ENCODE assay signal across 10 cellular contexts in the genomic region with DNA sequence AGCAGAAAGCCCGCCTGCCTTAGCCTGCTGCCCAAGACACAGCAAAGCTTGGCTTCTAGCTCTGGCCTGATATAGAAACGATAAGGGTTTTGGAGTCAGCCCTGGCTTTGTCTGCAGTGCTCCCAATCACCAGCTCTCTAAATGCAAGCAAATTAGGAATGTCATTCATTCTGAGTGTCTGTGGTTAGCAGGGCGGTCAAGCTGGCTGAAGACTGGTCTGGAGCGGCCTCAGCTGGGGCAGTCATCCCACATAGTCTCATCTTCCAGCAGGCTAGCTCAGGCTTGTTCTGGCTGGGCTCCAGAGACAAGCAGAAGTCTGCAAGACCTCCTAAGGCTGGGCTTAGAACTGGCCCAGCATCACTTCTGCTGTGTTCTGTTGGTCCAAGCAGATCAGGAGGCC. TPM values are rescaled to one million over a fixed set of nuclear protein-coding genes. Genes with fewer than 3 reads are reported as not detected.
DNase-seq lines count a peak whose midpoint lies in the region; ATAC-seq and TF ChIP-seq lines count a peak whose summit lies in the region.
"Had no signal": no experiment of that assay in that cellular context is flagged by ENCODE, and none has a peak within 500 bp of the region (broad histone marks: within the 10 kb centered on the region; RNA-seq: fewer than 3 reads in every experiment).

No MANE protein-coding gene starts in this region.

- ATAC-seq in PC-3 (no peak), left lobe of liver (no peak), body of pancreas (no peak), GM21737 (IDR thresholded peaks at IDR 0.05; ENCODE audit: unreplicated experiment) (no peak)
- ATAC-seq: stimulated activated naive B cell treated with anti-CD40 and anti-IgM and Interleukin-4, amounts not matched to agents 10 μg/mL and 1 μg/mL and 100 μg/mL, for 72 hours had no signal

- DNase-seq in ELF-1 (ENCODE audit: low read depth, low spot score), result peak; percentile 88
- DNase-seq in PC-3, result peak; percentile 50
- peak; percentile 54 for DNase-seq in cerebellum (ENCODE audit: low spot score)
- no peak for DNase-seq in left lobe of liver (ENCODE audit: low spot score)
- no peak for DNase-seq in DMS79 treated with DMSO at 0.1 percent for 48 hours (lab: John Stamatoyannopoulos, UW)
- no peak for DNase-seq in body of pancreas
- DNase-seq: activated CD8-positive, alpha-beta memory T cell treated with anti-CD3 and anti-CD28 coated beads for 24 hours; stimulated activated naive B cell treated with anti-CD40 and anti-IgM and Interleukin-4, amounts not matched to agents 10 μg/mL and 1 μg/mL and 100 μg/mL, for 72 hours had no signal

- no peak for TF ChIP-seq POLR2A in body of pancreas (IDR thresholded peaks at IDR 0.05)

- peaks cover 18% of the 10 kb centered on the region for H3K79me2 ChIP-seq in PC-3 (ENCODE audit: low read length)

- H3K27me3 ChIP-seq in PC-3 (ENCODE audit: low read length) (no peaks in the 10 kb centered on the region), body of pancreas (no peaks in the 10 kb centered on the region)

- BruUV-seq in PC-3 (replicated peaks; lab: Mats Ljungman, UMichigan), result no TSS peak

- no peaks in the 10 kb centered on the region for H3F3A ChIP-seq in PC-3 (ENCODE audit: low read length, unreplicated experiment)

- no peaks in the 10 kb centered on the region for H3K9me2 ChIP-seq in PC-3 (replicated peaks; ENCODE audit: low read length)

- POLR2A ChIA-PET in PC-3 (lab: Charles Lee; ENCODE audit: unreplicated experiment), result interaction anchor here (0.6 kb wide), 1 partner anchor 25 kb away, joined by 4 read pairs; no protein-coding TSS in a partner anchor

- H4K20me1 ChIP-seq in PC-3 (ENCODE audit: low read length), result no peaks in the 10 kb centered on the region

- H3K36me3 ChIP-seq in PC-3 (ENCODE audit: low read depth, low read length), result peaks cover 12% of the 10 kb centered on the region
- peaks cover 14% of the 10 kb centered on the region for H3K36me3 ChIP-seq in mesodermal cell (ENCODE audit: control insufficient read depth, insufficient read depth, low read length)
- H3K36me3 ChIP-seq in body of pancreas (replicated peaks in 1 of 2; ENCODE audit: insufficient read depth in 1 of 2, low read depth in 2 of 2), result no peaks in the 10 kb centered on the region

- peak overlapping the region; percentile 95 for H3K9ac ChIP-seq in PC-3 (ENCODE audit: low read length)

- TF ChIP-seq CTCF in PC-3 (conservative IDR thresholded peaks at IDR 0.05; ENCODE audit: low read depth, low read length), result no peak
- TF ChIP-seq CTCF in body of pancreas (IDR thresholded peaks at IDR 0.05), result no peak

- H3K4me1 ChIP-seq in PC-3 (ENCODE audit: insufficient read depth, low read length) (peaks cover 39% of the 10 kb centered on the region), mesodermal cell (ENCODE audit: control insufficient read depth, insufficient read depth, low read length, poor library complexity, severe bottlenecking) (peaks cover 19% of the 10 kb centered on the region), body of pancreas (no peaks in the 10 kb centered on the region)

- CTCF ChIA-PET in PC-3 (lab: Charles Lee), result interaction anchor here (0.6 to 1.2 kb wide), 3 partner anchors 10 to 30 kb away, joined by 3 to 6 read pairs (median 3); partner anchors contain the start of gene TMC7

- H3K9me3 ChIP-seq in PC-3 (ENCODE audit: low read length), result no peaks in the 10 kb centered on the region
- H3K9me3 ChIP-seq in mesodermal cell (ENCODE audit: control insufficient read depth, low read length), result peaks cover 6% of the 10 kb centered on the region
- no peaks in the 10 kb centered on the region for H3K9me3 ChIP-seq in body of pancreas

- H3K4me3 ChIP-seq in PC-3 (ENCODE audit: low read length) (no peak overlapping the region), mesodermal cell (ENCODE audit: extremely low read depth, insufficient read depth, low read length, poor library complexity, severe bottlenecking) (no peak overlapping the region), body of pancreas (no peak overlapping the region)

- H3K27ac ChIP-seq in PC-3 (ENCODE audit: low read length), result peak overlapping the region; percentile 100
- H3K27ac ChIP-seq in mesodermal cell (ENCODE audit: low read depth, low read length, severe bottlenecking), result peak overlapping the region; percentile 62
- H3K27ac ChIP-seq in body of pancreas, result no peak overlapping the region

- H3K4me2 ChIP-seq in PC-3 (ENCODE audit: low read length), result 0 out of 2 replicates have a peak overlapping the region, but pooled peaks have one; percentile 16

- 82 to 89% methylated on average over 3 to 4 of the region's 4 CpGs for WGBS in mesodermal cell (ENCODE audit: insufficient coverage in 2 of 2), 2 experiments
- 68 to 79% methylated on average over 2 to 4 of the region's 4 CpGs for WGBS in body of pancreas, 2 donors

- intact Hi-C loops in PC-3 (cut with micrococcal nuclease), result no loop called here
- intact Hi-C loops in body of pancreas (cut with DNase I), result no loop called here

- H2AFZ ChIP-seq in PC-3 (ENCODE audit: low read length), result no peak overlapping the region

RNA-seq across cellular contexts. Expression of gene TMC7, which starts 24.5 kb away (rescaled TPM):
- total RNA-seq in PC-3 (2014; rRNA removed), result 5.3 and 6.9 TPM in 2 replicates
- total RNA-seq in cerebellum, result 2.7 TPM
- 6.5 TPM for polyA plus RNA-seq in mesodermal cell (2013, experiment 1 of 2)
- polyA plus RNA-seq in mesodermal cell (2013, experiment 2 of 2), result 5.7 TPM
- 0.30 TPM for total RNA-seq in left lobe of liver
- under 1 TPM; 0.33 to 0.78 TPM for total RNA-seq in body of pancreas

RNA-seq across cellular contexts. Expression of gene COQ7, which starts 59.2 kb away (rescaled TPM):
- total RNA-seq in PC-3 (2014; rRNA removed) (12.2 and 25.0 TPM in 2 replicates), cerebellum (27.3 TPM), left lobe of liver (8.4 TPM), body of pancreas (1 to 10 TPM; 8.6 to 9.1 TPM)
- polyA plus RNA-seq in mesodermal cell (2013, experiment 1 of 2), result 10.5 TPM
- 9.2 TPM for polyA plus RNA-seq in mesodermal cell (2013, experiment 2 of 2)

Comparison
In these comparisons a context has a peak if more than half of its experiments do, and no peak if none do; other contexts are left out.
1. DNase-seq: peak in ELF-1 (single experiment), PC-3 (single experiment) and cerebellum (single experiment); none in left lobe of liver (single experiment), DMS79 treated with DMSO at 0.1 percent for 48 hours (single experiment) and body of pancreas (0 of 4).
2. H3K27ac ChIP-seq: peak in PC-3 (single experiment) and mesodermal cell (single experiment); none in body of pancreas (0 of 4).